Comparison of ENCODE assay signal across 2 cellular contexts in genomic region chr20:49381558-49382493, GRCh38.
TF ChIP-seq lines count a peak whose summit lies in the region.

No MANE protein-coding gene starts in this region.

TF ChIP-seq in liver, 16 proteins besides CTCF, POLR2A, EP300 and RAD21 (continued from another document):
- peak; percentile 41 for TF ChIP-seq REST (IDR thresholded peaks at IDR 0.05)
- TF ChIP-seq HNF4G (IDR thresholded peaks at IDR 0.05), result no peak

TF ChIP-seq in HepG2, 621 proteins besides CTCF, POLR2A, EP300 and RAD21 (continued from another document):
- no peak for TF ChIP-seq HDAC2 (CRISPR knock-in tag; IDR thresholded peaks at IDR 0.05)
- no peak for TF ChIP-seq ZBTB1 (CRISPR knock-in tag; IDR thresholded peaks at IDR 0.05; ENCODE audit: borderline replicate concordance)
- no peak for TF ChIP-seq NONO (IDR thresholded peaks at IDR 0.05)
- no peak for TF ChIP-seq NONO (CRISPR knock-in tag; conservative IDR thresholded peaks at IDR 0.05)
- TF ChIP-seq ZNF619 (CRISPR knock-in tag; IDR thresholded peaks at IDR 0.05), result no peak
- TF ChIP-seq ZNF576 (CRISPR knock-in tag; IDR thresholded peaks at IDR 0.05), result no peak
- TF ChIP-seq THRA (CRISPR knock-in tag; IDR thresholded peaks at IDR 0.05; ENCODE audit: borderline replicate concordance), result no peak
- no peak for TF ChIP-seq ZFP36L2 (CRISPR knock-in tag; IDR thresholded peaks at IDR 0.05)
- TF ChIP-seq PHF21A (CRISPR knock-in tag; IDR thresholded peaks at IDR 0.05), result no peak
- no peak for TF ChIP-seq ZBED4 (CRISPR knock-in tag; IDR thresholded peaks at IDR 0.05; ENCODE audit: borderline replicate concordance)
- no peak for TF ChIP-seq HOXD1 (CRISPR knock-in tag; IDR thresholded peaks at IDR 0.05)
- TF ChIP-seq MAX (IDR thresholded peaks at IDR 0.05), result no peak
